Comparison of ENCODE assay signal across 7 cellular contexts in the genomic region with DNA sequence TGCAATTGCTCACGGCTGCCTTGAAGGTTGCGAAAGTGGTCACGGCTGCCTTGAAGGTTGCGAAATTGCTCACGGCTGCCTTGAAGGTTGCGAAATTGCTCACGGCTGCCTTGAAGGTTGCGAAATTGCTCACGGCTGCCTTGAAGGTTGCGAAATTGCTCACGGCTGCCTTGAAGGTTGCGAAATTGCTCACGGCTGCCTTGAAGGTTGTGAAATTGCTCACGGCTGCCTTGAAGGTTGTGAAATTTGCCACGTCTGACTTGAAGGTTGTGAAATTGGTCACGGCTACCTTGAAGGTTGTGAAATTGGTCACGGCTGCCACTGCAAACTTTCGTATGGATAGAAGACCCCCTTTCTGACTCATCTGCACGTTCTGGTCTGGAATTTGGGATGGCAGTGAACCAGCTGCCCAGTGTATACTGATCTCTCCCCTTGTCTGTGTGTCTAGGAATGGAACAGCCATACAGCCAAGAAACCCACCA.
DNase-seq lines count a peak whose midpoint lies in the region; ATAC-seq and TF ChIP-seq lines count a peak whose summit lies in the region.
"Not testable (repeated sequence)": the region's sequence is repeated elsewhere in the genome, so short reads cannot be mapped to it uniquely, and the experiment has no call there.

No MANE protein-coding gene starts in this region.

- not testable (repeated sequence) for H3K27me3 Mint-ChIP-seq in activated CD4-positive, alpha-beta T cell treated with anti-CD3 and anti-CD28 coated beads, Interleukin-2, amount 10 ng/mL, durations not matched to agents 7 days and 5 days; activated T-helper 17 cell treated with anti-CD3 and anti-CD28 coated beads, Interleukin-2, amount 50 U/mL, for 72 hours; endothelial cell (ENCODE audit: unreplicated experiment)

- H3K27ac Mint-ChIP-seq in activated CD4-positive, alpha-beta T cell treated with anti-CD3 and anti-CD28 coated beads, Interleukin-2, amount 10 ng/mL, durations not matched to agents 7 days and 5 days: peak overlapping the region; percentile 25
- H3K27ac Mint-ChIP-seq in activated T-helper 17 cell treated with anti-CD3 and anti-CD28 coated beads, Interleukin-2, amount 50 U/mL, for 72 hours: peak overlapping the region; percentile 79
- H3K27ac Mint-ChIP-seq in endothelial cell (ENCODE audit: unreplicated experiment): not testable (repeated sequence)

- TF ChIP-seq RAD21 in Ishikawa (IDR thresholded peaks at IDR 0.05; ENCODE audit: low read depth): not testable (repeated sequence)

- H3K9me3 Mint-ChIP-seq in activated CD4-positive, alpha-beta T cell treated with anti-CD3 and anti-CD28 coated beads, Interleukin-2, amount 10 ng/mL, durations not matched to agents 7 days and 5 days: peaks cover 35% of the 10 kb centered on the region
- H3K9me3 Mint-ChIP-seq in activated T-helper 17 cell treated with anti-CD3 and anti-CD28 coated beads, Interleukin-2, amount 50 U/mL, for 72 hours: not testable (repeated sequence)
- peaks cover 13% of the 10 kb centered on the region for H3K9me3 Mint-ChIP-seq in endothelial cell (ENCODE audit: unreplicated experiment)

- DNase-seq in GM12865 (ENCODE audit: low read depth) (peak; percentile 55), NB4 (ENCODE audit: low read depth) (peak; percentile 23)
- not testable (repeated sequence) for DNase-seq in activated CD4-positive, alpha-beta T cell treated with anti-CD3 and anti-CD28 coated beads, Interleukin-2, amount 10 ng/mL, durations not matched to agents 7 days and 5 days; endothelial cell (ENCODE audit: low spot score)
- peak; percentile 4 for DNase-seq in stimulated activated CD4-positive, alpha-beta T cell treated with anti-CD3 and anti-CD28 coated beads, Interleukin-4, amount 100 ng/mL, for 24 hours

- H3K4me3 ChIP-seq in GM12865 (ENCODE audit: low read depth, low read length); NB4 (ENCODE audit: low read depth, low read length): not testable (repeated sequence)

- H3K4me3 Mint-ChIP-seq in activated CD4-positive, alpha-beta T cell treated with anti-CD3 and anti-CD28 coated beads, Interleukin-2, amount 10 ng/mL, durations not matched to agents 7 days and 5 days: not testable (repeated sequence)
- peak overlapping the region; percentile 37 for H3K4me3 Mint-ChIP-seq in activated T-helper 17 cell treated with anti-CD3 and anti-CD28 coated beads, Interleukin-2, amount 50 U/mL, for 72 hours
- H3K4me3 Mint-ChIP-seq in endothelial cell (ENCODE audit: unreplicated experiment): peak overlapping the region; percentile 15

- POLR2A ChIA-PET in activated CD4-positive, alpha-beta T cell treated with anti-CD3 and anti-CD28 coated beads, Interleukin-2, amount 10 ng/mL, durations not matched to agents 7 days and 5 days (lab: Charles Lee): not testable (repeated sequence)

- not testable (repeated sequence) for TF ChIP-seq EP300 in Ishikawa (IDR thresholded peaks at IDR 0.05; ENCODE audit: borderline replicate concordance)

- peak; percentile 53 for ATAC-seq in activated T-helper 17 cell treated with anti-CD3 and anti-CD28 coated beads, Interleukin-2, amount 50 U/mL, for 72 hours (replicated peaks)

- CTCF ChIA-PET in activated CD4-positive, alpha-beta T cell treated with anti-CD3 and anti-CD28 coated beads, Interleukin-2, amount 10 ng/mL, durations not matched to agents 7 days and 5 days (lab: Charles Lee): not testable (repeated sequence)

- peaks cover 12% of the 10 kb centered on the region for H3K36me3 Mint-ChIP-seq in activated CD4-positive, alpha-beta T cell treated with anti-CD3 and anti-CD28 coated beads, Interleukin-2, amount 10 ng/mL, durations not matched to agents 7 days and 5 days (ENCODE audit: low read depth)
- peaks cover 19% of the 10 kb centered on the region for H3K36me3 Mint-ChIP-seq in activated T-helper 17 cell treated with anti-CD3 and anti-CD28 coated beads, Interleukin-2, amount 50 U/mL, for 72 hours (ENCODE audit: low read depth)
- not testable (repeated sequence) for H3K36me3 Mint-ChIP-seq in endothelial cell (ENCODE audit: low read depth, unreplicated experiment)

- not testable (repeated sequence) for TF ChIP-seq CTCF in GM12865 (IDR thresholded peaks at IDR 0.05; ENCODE audit: insufficient read depth, low read depth, low read length, missing control alignments); NB4 (IDR thresholded peaks at IDR 0.05; ENCODE audit: low read depth, low read length); endothelial cell (IDR thresholded peaks at IDR 0.05; ENCODE audit: unreplicated experiment)

- not testable (repeated sequence) for H3K4me1 Mint-ChIP-seq in activated CD4-positive, alpha-beta T cell treated with anti-CD3 and anti-CD28 coated beads, Interleukin-2, amount 10 ng/mL, durations not matched to agents 7 days and 5 days; activated T-helper 17 cell treated with anti-CD3 and anti-CD28 coated beads, Interleukin-2, amount 50 U/mL, for 72 hours; endothelial cell (ENCODE audit: unreplicated experiment)

- not testable (repeated sequence) for TF ChIP-seq POLR2A in NB4 (IDR thresholded peaks at IDR 0.05; ENCODE audit: extremely low read depth, insufficient read length)

TF ChIP-seq in Ishikawa, 13 proteins besides CTCF, POLR2A, EP300 and RAD21:
- TF ChIP-seq CEBPB (IDR thresholded peaks at IDR 0.05): peak; percentile 62
